2 cellular contexts compared by ENCODE assay signal in the genomic region with DNA sequence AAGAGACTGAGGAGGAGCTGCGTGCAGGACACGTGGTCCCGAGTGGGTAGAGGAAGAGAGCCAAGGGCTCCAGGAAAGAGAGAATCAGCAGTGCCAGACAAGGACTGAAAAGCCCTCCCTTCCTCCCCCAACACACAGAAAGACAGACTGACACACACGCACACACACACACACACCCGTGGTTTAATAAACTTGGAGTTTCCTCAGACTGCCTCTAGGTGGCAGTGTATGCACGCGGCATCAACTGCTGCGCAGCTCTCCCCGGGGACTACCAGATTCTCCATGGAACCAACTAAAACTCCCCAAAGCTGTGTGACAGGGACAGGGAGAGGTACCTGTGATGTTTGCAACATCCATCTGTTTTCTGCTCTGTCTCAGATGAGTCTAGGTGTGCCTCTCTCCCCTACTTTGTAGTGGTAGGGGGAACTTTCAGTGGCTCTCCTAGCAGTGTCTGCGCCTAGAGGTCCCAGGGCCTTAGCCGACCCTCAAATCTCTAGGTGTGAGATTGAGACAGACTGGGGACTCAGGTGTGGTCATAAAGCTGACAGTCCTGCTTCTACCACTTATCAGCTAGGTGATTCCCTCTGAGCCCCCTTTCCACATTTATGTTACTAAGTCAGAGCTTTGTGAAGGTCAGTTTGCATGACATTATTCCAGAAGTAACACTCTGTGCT.
TF ChIP-seq lines count a peak whose summit lies in the region.

No MANE protein-coding gene starts in this region.

TF ChIP-seq in GM23338, 12 proteins besides CTCF, POLR2A, EP300 and RAD21:
- TF ChIP-seq POLR2AphosphoS5 (IDR thresholded peaks at IDR 0.05; ENCODE audit: low read depth), result no peak
- TF ChIP-seq EZH2 (IDR thresholded peaks at IDR 0.05; ENCODE audit: low read depth, unreplicated experiment), result no peak
- no peak for TF ChIP-seq NANOG (IDR thresholded peaks at IDR 0.05; ENCODE audit: borderline replicate concordance)
- no peak for TF ChIP-seq REST (IDR thresholded peaks at IDR 0.05; ENCODE audit: unreplicated experiment)

TF ChIP-seq in K562, 482 proteins besides CTCF, POLR2A, EP300 and RAD21 (continues in another document):
- no peak for TF ChIP-seq SETDB1 (IDR thresholded peaks at IDR 0.05; ENCODE audit: low read length)
- TF ChIP-seq HDAC8 (tag; IDR thresholded peaks at IDR 0.05), result no peak
- TF ChIP-seq CREM (IDR thresholded peaks at IDR 0.05; ENCODE audit: low read depth), result peak; percentile 40; the same call in 1 of the 2 replicates
- TF ChIP-seq RBM25 (IDR thresholded peaks at IDR 0.05; ENCODE audit: low read depth, low read length, severe bottlenecking), result no peak
- TF ChIP-seq MCM7 (IDR thresholded peaks at IDR 0.05), result no peak
- peak; percentile 64 for TF ChIP-seq DACH1 (IDR thresholded peaks at IDR 0.05; ENCODE audit: partially characterized antibody)
- TF ChIP-seq GABPB2 (CRISPR knock-in tag; conservative IDR thresholded peaks at IDR 0.05), result no peak
- TF ChIP-seq SIRT6 (IDR thresholded peaks at IDR 0.05; ENCODE audit: low read depth, low read length), result no peak
- TF ChIP-seq ZFP36 (IDR thresholded peaks at IDR 0.05; ENCODE audit: low read depth, low read length, partially characterized antibody), result no peak
- peak; percentile 14; the same call in 1 of the 2 replicates for TF ChIP-seq STAT5A (IDR thresholded peaks at IDR 0.05; ENCODE audit: borderline replicate concordance, low read length)
- no peak for TF ChIP-seq ELF2 (CRISPR knock-in tag; IDR thresholded peaks at IDR 0.05)
- no peak for TF ChIP-seq THRB (CRISPR knock-in tag; conservative IDR thresholded peaks at IDR 0.05)
- TF ChIP-seq KDM5B (IDR thresholded peaks at IDR 0.05; ENCODE audit: insufficient replicate concordance, low read depth, low read length), result peak; percentile 26
- TF ChIP-seq TSC22D4 (tag; IDR thresholded peaks at IDR 0.05), result no peak
- no peak for TF ChIP-seq FUS (optimal IDR thresholded peaks at IDR 0.05; ENCODE audit: low read depth, low read length)
- no peak for TF ChIP-seq SOX6 (IDR thresholded peaks at IDR 0.05)
- TF ChIP-seq MITF (IDR thresholded peaks at IDR 0.05), result no peak
- no peak for TF ChIP-seq POLR3G (IDR thresholded peaks at IDR 0.05; ENCODE audit: extremely low read depth, insufficient read length, insufficient replicate concordance)
- TF ChIP-seq ZNF431 (CRISPR knock-in tag; IDR thresholded peaks at IDR 0.05), result peak; percentile 43; the same call in 1 of the 2 replicates
- TF ChIP-seq ZNF384 (IDR thresholded peaks at IDR 0.05; ENCODE audit: low read depth, low read length), result no peak
- TF ChIP-seq, protein P1, sequence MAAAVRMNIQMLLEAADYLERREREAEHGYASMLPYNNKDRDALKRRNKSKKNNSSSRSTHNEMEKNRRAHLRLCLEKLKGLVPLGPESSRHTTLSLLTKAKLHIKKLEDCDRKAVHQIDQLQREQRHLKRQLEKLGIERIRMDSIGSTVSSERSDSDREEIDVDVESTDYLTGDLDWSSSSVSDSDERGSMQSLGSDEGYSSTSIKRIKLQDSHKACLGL (CRISPR knock-in tag; IDR thresholded peaks at IDR 0.05; ENCODE audit: borderline replicate concordance, poor library complexity, severe bottlenecking), result no peak
- no peak for TF ChIP-seq ZNF41 (CRISPR knock-in tag; conservative IDR thresholded peaks at IDR 0.05)
- no peak for TF ChIP-seq KAT2B (IDR thresholded peaks at IDR 0.05; ENCODE audit: low read depth, low read length)
- peak in 1 of 2 experiments; percentile 55; a peak in 1 of 4 replicates for TF ChIP-seq BCLAF1 (IDR thresholded peaks at IDR 0.05; ENCODE audit: borderline replicate concordance in 1 of 2, control insufficient read depth in 1 of 2, low read depth in 2 of 2, low read length in 1 of 2)
- peak; percentile 24 for TF ChIP-seq NEUROD1 (IDR thresholded peaks at IDR 0.05; ENCODE audit: borderline replicate concordance, low read depth, low read length, partially characterized antibody)
- no peak for TF ChIP-seq ERF (CRISPR knock-in tag; IDR thresholded peaks at IDR 0.05)
- no peak for TF ChIP-seq XRCC3 (IDR thresholded peaks at IDR 0.05)
- peak in 2 of 3 experiments; percentile 45 to 49 for TF ChIP-seq YY1 (IDR thresholded peaks at IDR 0.05; ENCODE audit: borderline replicate concordance in 1 of 3, control insufficient read depth in 1 of 3, extremely low read depth in 1 of 3, insufficient read depth in 3 of 3, insufficient read length in 1 of 3, insufficient replicate concordance in 2 of 3, low read depth in 1 of 3, low read length in 2 of 3)
- no peak for TF ChIP-seq ZNF584 (CRISPR knock-in tag; IDR thresholded peaks at IDR 0.05; ENCODE audit: low read depth)
- TF ChIP-seq LCOR (CRISPR knock-in tag; IDR thresholded peaks at IDR 0.05), result no peak
- TF ChIP-seq, protein P2, sequence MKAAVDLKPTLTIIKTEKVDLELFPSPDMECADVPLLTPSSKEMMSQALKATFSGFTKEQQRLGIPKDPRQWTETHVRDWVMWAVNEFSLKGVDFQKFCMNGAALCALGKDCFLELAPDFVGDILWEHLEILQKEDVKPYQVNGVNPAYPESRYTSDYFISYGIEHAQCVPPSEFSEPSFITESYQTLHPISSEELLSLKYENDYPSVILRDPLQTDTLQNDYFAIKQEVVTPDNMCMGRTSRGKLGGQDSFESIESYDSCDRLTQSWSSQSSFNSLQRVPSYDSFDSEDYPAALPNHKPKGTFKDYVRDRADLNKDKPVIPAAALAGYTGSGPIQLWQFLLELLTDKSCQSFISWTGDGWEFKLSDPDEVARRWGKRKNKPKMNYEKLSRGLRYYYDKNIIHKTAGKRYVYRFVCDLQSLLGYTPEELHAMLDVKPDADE (conservative IDR thresholded peaks at IDR 0.05; ENCODE audit: control insufficient read depth, low read depth, low read length), result 0 out of 2 replicates have a peak, but pooled peaks have one; percentile 48
- 0 out of 4 replicates have a peak, but pooled peaks of 1 of the 2 experiments have one; percentile 34 for TF ChIP-seq KDM4B (IDR thresholded peaks at IDR 0.05; ENCODE audit: borderline replicate concordance in 2 of 2, low read depth in 1 of 2)
- TF ChIP-seq HNRNPLL (IDR thresholded peaks at IDR 0.05; ENCODE audit: low read depth, low read length, poor library complexity, severe bottlenecking), result peak; percentile 38
- TF ChIP-seq CBX3 (IDR thresholded peaks at IDR 0.05; ENCODE audit: borderline replicate concordance in 1 of 2, low read length in 2 of 2), result peak in 1 of 2 experiments; percentile 75; a peak in 1 of 3 replicates
- TF ChIP-seq ARNT (IDR thresholded peaks at IDR 0.05), result peak in 1 of 2 experiments; percentile 76; a peak in 2 of 4 replicates
- TF ChIP-seq DPF2 (IDR thresholded peaks at IDR 0.05), result peak; percentile 43; the same call in 1 of the 2 replicates
- peak; percentile 87; the same call in 1 of the 2 replicates for TF ChIP-seq STAG1 (CRISPR knock-in tag; IDR thresholded peaks at IDR 0.05; ENCODE audit: borderline replicate concordance)
- no peak for TF ChIP-seq MAFG (tag; conservative IDR thresholded peaks at IDR 0.05)
- TF ChIP-seq ZBTB7A (IDR thresholded peaks at IDR 0.05; ENCODE audit: borderline replicate concordance, control insufficient read depth, low read depth, low read length), result 0 out of 2 replicates have a peak, but pooled peaks have one; percentile 39
- no peak for TF ChIP-seq ZNF354B (CRISPR knock-in tag; IDR thresholded peaks at IDR 0.05)
- 0 out of 4 replicates have a peak, but pooled peaks of 1 of the 2 experiments have one; percentile 40 for TF ChIP-seq ZMIZ1 (IDR thresholded peaks at IDR 0.05; ENCODE audit: low read depth in 2 of 2, low read length in 2 of 2)
- TF ChIP-seq, protein P3, sequence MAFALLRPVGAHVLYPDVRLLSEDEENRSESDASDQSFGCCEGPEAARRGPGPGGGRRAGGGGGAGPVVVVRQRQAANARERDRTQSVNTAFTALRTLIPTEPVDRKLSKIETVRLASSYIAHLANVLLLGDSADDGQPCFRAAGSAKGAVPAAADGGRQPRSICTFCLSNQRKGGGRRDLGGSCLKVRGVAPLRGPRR (CRISPR knock-in tag; IDR thresholded peaks at IDR 0.05), result no peak
- no peak for TF ChIP-seq ZNF165 (CRISPR knock-in tag; IDR thresholded peaks at IDR 0.05; ENCODE audit: borderline replicate concordance)
- TF ChIP-seq ZZZ3 (IDR thresholded peaks at IDR 0.05), result no peak
- no peak for TF ChIP-seq ZC3H11A (IDR thresholded peaks at IDR 0.05; ENCODE audit: low read depth, low read length)
